Comparison of ENCODE assay signal across 36 cellular contexts in genomic region chr3:151817473-151817872, GRCh38. TPM values are rescaled to one million over a fixed set of nuclear protein-coding genes. Genes with fewer than 3 reads are reported as not detected.
"Had no signal": no experiment of that assay in that cellular context is flagged by ENCODE, and none has a peak within 500 bp of the region (broad histone marks: within the 10 kb centered on the region; RNA-seq: fewer than 3 reads in every experiment).

No MANE protein-coding gene starts in this region.

- H3K36me3 Mint-ChIP-seq: memory B cell; naive thymus-derived CD4-positive, alpha-beta T cell; stimulated activated memory B cell treated with anti-CD40 and anti-IgM and Interleukin-4, amounts not matched to agents 10 μg/mL and 1 μg/mL and 100 μg/mL, for 72 hours; type B pancreatic cell had no signal

- DNase-seq: hippocampal formation; kidney glomerular epithelial cell; left cardiac atrium; left ventricle myocardium superior; midbrain; mucosa of descending colon; naive thymus-derived CD4-positive, alpha-beta T cell; nucleus accumbens; pancreas; posterior cingulate gyrus; retina; sigmoid colon; stimulated activated CD4-positive, alpha-beta T cell treated with anti-CD3 and anti-CD28 coated beads, Interleukin-1b, Interleukin-23, amount 100 ng/mL, for 48 hours; stimulated activated CD4-positive, alpha-beta T cell treated with anti-CD3 and anti-CD28 coated beads, Interleukin-2, amount 100 ng/mL, for 48 hours; stimulated activated CD4-positive, alpha-beta T cell treated with anti-CD3 and anti-CD28 coated beads, Interleukin-4, amount 100 ng/mL, for 4 hours; stimulated activated CD8-positive, alpha-beta memory T cell treated with anti-CD3 and anti-CD28 coated beads, Interleukin-4, amount 100 ng/mL, for 48 hours; stimulated activated naive CD4-positive, alpha-beta T cell treated with Interleukin-2 at 50 U/mL for 16 hours; stimulated activated naive CD8-positive, alpha-beta T cell treated with anti-CD3 and anti-CD28 coated beads, Interleukin-15, amount 100 ng/mL, for 72 hours; substantia nigra; uterus had no signal

- H3K4me3 Mint-ChIP-seq: memory B cell; naive thymus-derived CD4-positive, alpha-beta T cell; nephron; neural crest cell; stimulated activated memory B cell treated with anti-CD40 and anti-IgM and Interleukin-4, amounts not matched to agents 10 μg/mL and 1 μg/mL and 100 μg/mL, for 72 hours; stimulated activated naive CD8-positive, alpha-beta T cell treated with anti-CD3 and anti-CD28 coated beads, Interleukin-15, amount 100 ng/mL, for 72 hours; type B pancreatic cell had no signal

- H3K27me3 ChIP-seq: pancreas, sigmoid colon, tibial nerve, uterus had no signal

- ATAC-seq: left cardiac atrium; left lobe of liver; left ventricle myocardium superior; mucosa of descending colon; naive thymus-derived CD4-positive, alpha-beta T cell; pancreas; right cardiac atrium; stimulated activated memory B cell treated with anti-CD40 and anti-IgM and Interleukin-4, amounts not matched to agents 10 μg/mL and 1 μg/mL and 100 μg/mL, for 72 hours; stimulated activated naive CD8-positive, alpha-beta T cell treated with anti-CD3 and anti-CD28 coated beads, Interleukin-15, amount 100 ng/mL, for 72 hours had no signal

- H3K27ac ChIP-seq: pancreas, prostate gland, sigmoid colon, tibial nerve, uterus had no signal

- H3K9me3 ChIP-seq: mucosa of descending colon, pancreas, prostate gland, sigmoid colon, tibial nerve, uterus had no signal

- H3K27ac Mint-ChIP-seq: memory B cell; naive thymus-derived CD4-positive, alpha-beta T cell; stimulated activated memory B cell treated with anti-CD40 and anti-IgM and Interleukin-4, amounts not matched to agents 10 μg/mL and 1 μg/mL and 100 μg/mL, for 72 hours; stimulated activated naive CD8-positive, alpha-beta T cell treated with anti-CD3 and anti-CD28 coated beads, Interleukin-15, amount 100 ng/mL, for 72 hours had no signal

- H3K36me3 ChIP-seq: pancreas, prostate gland, sigmoid colon, tibial nerve, uterus had no signal

- H3K4me1 Mint-ChIP-seq: memory B cell; naive thymus-derived CD4-positive, alpha-beta T cell; neural crest cell; stimulated activated memory B cell treated with anti-CD40 and anti-IgM and Interleukin-4, amounts not matched to agents 10 μg/mL and 1 μg/mL and 100 μg/mL, for 72 hours; stimulated activated naive CD8-positive, alpha-beta T cell treated with anti-CD3 and anti-CD28 coated beads, Interleukin-15, amount 100 ng/mL, for 72 hours had no signal

- H3K9me3 Mint-ChIP-seq: memory B cell; naive thymus-derived CD4-positive, alpha-beta T cell; nephron; neural crest cell; stimulated activated memory B cell treated with anti-CD40 and anti-IgM and Interleukin-4, amounts not matched to agents 10 μg/mL and 1 μg/mL and 100 μg/mL, for 72 hours; stimulated activated naive CD8-positive, alpha-beta T cell treated with anti-CD3 and anti-CD28 coated beads, Interleukin-15, amount 100 ng/mL, for 72 hours; type B pancreatic cell had no signal

- H3K27me3 Mint-ChIP-seq: type B pancreatic cell had no signal

- H3K4me1 ChIP-seq: prostate gland, uterus had no signal

- FAIRE-seq: keratinocyte, pancreas had no signal

- H3K4me2 ChIP-seq: smooth muscle cell had no signal

- H3K4me3 ChIP-seq: lung, mucosa of descending colon, pancreas, prostate gland, sigmoid colon, smooth muscle cell, tibial nerve, uterus had no signal

RNA-seq across cellular contexts. Expression of gene AADAC, which starts 3.6 kb away (rescaled TPM):
- total RNA-seq: myocyte; naive thymus-derived CD4-positive, alpha-beta T cell; neural crest cell; osteoblast; prostate gland; sigmoid colon; temporal lobe; tibial nerve; ureter had no signal
- polyA plus RNA-seq: naive thymus-derived CD4-positive, alpha-beta T cell; right cardiac atrium; sigmoid colon had no signal

RNA-seq across cellular contexts. Expression of gene SUCNR1, which starts 56.0 kb away (rescaled TPM):
- total RNA-seq: myocyte, neural crest cell, prostate gland, smooth muscle cell had no signal
- polyA plus RNA-seq: keratinocyte; naive thymus-derived CD4-positive, alpha-beta T cell; smooth muscle cell had no signal
